In genomic region chr3:61730577-61731231, GRCh38 we compare ENCODE assay signal across 16 cellular contexts.
A peak's percentile ranks its signal among the peaks of the same experiment; 100 is the strongest.
DNase-seq lines count a peak whose midpoint lies in the region; ATAC-seq and TF ChIP-seq lines count a peak whose summit lies in the region.
"Had no signal": no experiment of that assay in that cellular context is flagged by ENCODE, and none has a peak within 500 bp of the region (broad histone marks: within the 10 kb centered on the region; RNA-seq: fewer than 3 reads in every experiment).

No MANE protein-coding gene starts in this region.

- H3K36me3 Mint-ChIP-seq in GM23338 (ENCODE audit: low read depth) (0 out of 3 replicates have a peak, but pooled peaks cover 4% of the 10 kb centered on the region), glutamatergic neuron (ENCODE audit: unreplicated experiment) (no peaks in the 10 kb centered on the region)

- H3K36me3 ChIP-seq in GM23338 (ENCODE audit: insufficient read depth) (no peaks in the 10 kb centered on the region), osteoblast (ENCODE audit: insufficient read depth, low read length) (no peaks in the 10 kb centered on the region)

- H3K9me3 ChIP-seq in osteoblast (ENCODE audit: low read depth, low read length): no peaks in the 10 kb centered on the region
- H3K9me3 ChIP-seq: A549 had no signal

- H3K4me2 ChIP-seq in GM23338: no peak overlapping the region
- H3K4me2 ChIP-seq in osteoblast (ENCODE audit: insufficient read depth, low read length): no peak overlapping the region
- H3K4me2 ChIP-seq: A549 had no signal

- H3K27me3 ChIP-seq in GM23338 (ENCODE audit: insufficient read depth) (no peaks in the 10 kb centered on the region), osteoblast (ENCODE audit: insufficient read depth, low read length) (no peaks in the 10 kb centered on the region)

- H3K4me1 Mint-ChIP-seq in GM23338 (peaks cover 60% of the 10 kb centered on the region), glutamatergic neuron (ENCODE audit: low read depth, unreplicated experiment) (peaks cover 48% of the 10 kb centered on the region)

- no peak overlapping the region for H2AFZ ChIP-seq in GM23338
- no peak overlapping the region for H2AFZ ChIP-seq in osteoblast (ENCODE audit: low read length)

- no peak overlapping the region for H3K4me3 ChIP-seq in GM23338
- no peak overlapping the region for H3K4me3 ChIP-seq in osteoblast (ENCODE audit: insufficient read depth, low read length)
- H3K4me3 ChIP-seq: A549 had no signal

- peaks cover 97% of the 10 kb centered on the region for H3K79me2 ChIP-seq in GM23338 (replicated peaks; ENCODE audit: insufficient read depth)
- H3K79me2 ChIP-seq in osteoblast (ENCODE audit: insufficient read depth, low read length): peaks cover 32% of the 10 kb centered on the region

- DNase-seq in GM23338 (ENCODE audit: low spot score) (no peak), NCI-H69 (lab: John Stamatoyannopoulos, UW) (peak; percentile 16), glutamatergic neuron (no peak), osteoblast (ENCODE audit: insufficient read length, low spot score, missing footprints) (peak; percentile 29), iPS-NIHi7 (ENCODE audit: extremely low spot score) (no peak), GM20000 (ENCODE audit: low spot score) (no peak), NCI-H2029 treated with DMSO at 0.1 percent for 48 hours (lab: John Stamatoyannopoulos, UW) (no peak)
- DNase-seq in activated CD4-positive, CD25-positive, alpha-beta regulatory T cell treated with anti-CD3 and anti-CD28 coated beads, Interleukin-2, amount 50 U/mL, for 72 hours: no peak
- DNase-seq: C1 segment of cervical spinal cord, HCEC 1CT, NCI-H1105, NCI-H1694 treated with DMSO at 0.1 percent for 48 hours, NCI-H526 treated with DMSO at 0.1 percent for 48 hours, SHP77 treated with DMSO at 0.1 percent for 48 hours had no signal

- H3K4me3 Mint-ChIP-seq in GM23338 (no peak overlapping the region), glutamatergic neuron (ENCODE audit: unreplicated experiment) (no peak overlapping the region)

- no peak for ATAC-seq in GM23338
- ATAC-seq: A549 had no signal

- no peaks in the 10 kb centered on the region for H3F3A ChIP-seq in GM23338 (replicated peaks; ENCODE audit: low read depth)

- H3K9me2 ChIP-seq in GM23338 (ENCODE audit: insufficient read depth): no peaks in the 10 kb centered on the region

- H3K9me3 Mint-ChIP-seq in GM23338: no peaks in the 10 kb centered on the region
- H3K9me3 Mint-ChIP-seq in glutamatergic neuron (ENCODE audit: unreplicated experiment): peaks cover 4% of the 10 kb centered on the region

- H4K20me1 ChIP-seq in GM23338 (replicated peaks; ENCODE audit: insufficient read depth): peaks cover 11% of the 10 kb centered on the region; the same call in 1 of the 2 replicates
- peaks cover 7% of the 10 kb centered on the region for H4K20me1 ChIP-seq in osteoblast (ENCODE audit: insufficient read depth, low read length)

- no peak overlapping the region for H3K27ac ChIP-seq in GM23338 (ENCODE audit: low read depth)
- no peak overlapping the region for H3K27ac ChIP-seq in osteoblast (ENCODE audit: low read depth, low read length)
- H3K27ac ChIP-seq: A549, HL-60 had no signal

- H3K4me1 ChIP-seq in GM23338 (ENCODE audit: insufficient read depth) (peaks cover 62% of the 10 kb centered on the region), osteoblast (ENCODE audit: insufficient read depth, low read length) (no peaks in the 10 kb centered on the region)
- H3K4me1 ChIP-seq: A549 had no signal

- no peak for TF ChIP-seq CTCF in GM23338 (conservative IDR thresholded peaks at IDR 0.05; ENCODE audit: low read depth in 2 of 2)
- no peak for TF ChIP-seq CTCF in glutamatergic neuron (IDR thresholded peaks at IDR 0.05; ENCODE audit: partially characterized antibody, unreplicated experiment)
- TF ChIP-seq CTCF in osteoblast (IDR thresholded peaks at IDR 0.05; ENCODE audit: extremely low read depth, low read depth, low read length): no peak
- TF ChIP-seq CTCF in GM20000 (IDR thresholded peaks at IDR 0.05; ENCODE audit: extremely low read depth, missing control alignments): no peak

- H3K27me3 Mint-ChIP-seq in GM23338 (ENCODE audit: insufficient read depth, low read depth, poor library complexity): no peaks in the 10 kb centered on the region
- H3K27me3 Mint-ChIP-seq in glutamatergic neuron (ENCODE audit: unreplicated experiment): peaks cover 5% of the 10 kb centered on the region

- H3K27ac Mint-ChIP-seq in GM23338 (peak overlapping the region; percentile 58; the same call in 1 of the 2 replicates), glutamatergic neuron (ENCODE audit: unreplicated experiment) (peak overlapping the region; percentile 76)

TF ChIP-seq in GM23338, 12 proteins besides CTCF, POLR2A, EP300 and RAD21 (continues in another document):
- TF ChIP-seq EZH2phosphoT487 (IDR thresholded peaks at IDR 0.05; ENCODE audit: unreplicated experiment): no peak
- TF ChIP-seq ZNF462 (CRISPR knock-in tag; IDR thresholded peaks at IDR 0.05): no peak
- TF ChIP-seq POLR2AphosphoS5 (IDR thresholded peaks at IDR 0.05; ENCODE audit: low read depth): no peak
- TF ChIP-seq ZNF331 (CRISPR knock-in tag; IDR thresholded peaks at IDR 0.05; ENCODE audit: low read depth): no peak

Comparison
In these comparisons a context has a peak if more than half of its experiments do, and no peak if none do; other contexts are left out.
1. DNase-seq: peak in NCI-H69 (single experiment) and osteoblast (single experiment); none in GM23338 (single experiment), glutamatergic neuron (single experiment), activated CD4-positive, CD25-positive, alpha-beta regulatory T cell treated with anti-CD3 and anti-CD28 coated beads, Interleukin-2, amount 50 U/mL, for 72 hours (single experiment), iPS-NIHi7 (single experiment), GM20000 (single experiment) and NCI-H2029 treated with DMSO at 0.1 percent for 48 hours (single experiment).